Comparison of ENCODE assay signal across 14 cellular contexts in genomic region chr10:59891349-59891748, GRCh38. TPM values are rescaled to one million over a fixed set of nuclear protein-coding genes. Genes with fewer than 3 reads are reported as not detected.
DNase-seq lines count a peak whose midpoint lies in the region; ATAC-seq, FAIRE-seq and TF ChIP-seq lines count a peak whose summit lies in the region.
"Had no signal": no experiment of that assay in that cellular context is flagged by ENCODE, and none has a peak within 500 bp of the region (broad histone marks: within the 10 kb centered on the region; RNA-seq: fewer than 3 reads in every experiment).

No MANE protein-coding gene starts in this region.

- DNase-seq in GM18507 (ENCODE audit: extremely low spot score, insufficient read length, low read depth) (no peak), epithelial cell of esophagus (ENCODE audit: low read depth) (peak; percentile 38), kidney (no peak), ascending aorta (ENCODE audit: low spot score in 2 of 2) (no peak), SJCRH30 (no peak)
- DNase-seq: amygdala, NCI-H1048, NCI-H510A treated with DMSO at 0.1 percent for 48 hours had no signal

- H3K4me3 ChIP-seq in epithelial cell of esophagus (ENCODE audit: low read length) (no peak overlapping the region), kidney (ENCODE audit: low read length in 2 of 2) (no peak overlapping the region), ascending aorta (no peak overlapping the region), SJCRH30 (no peak overlapping the region)
- H3K4me3 ChIP-seq: BLaER1, right atrium auricular region had no signal

- FAIRE-seq in GM18507 (lab: Jason Lieb, UNC) (peak; percentile 12), kidney (lab: Jason Lieb, UNC) (no peak)
- FAIRE-seq: TTC549 had no signal

- peaks cover 17 to 36% of the 10 kb centered on the region in 2 donors for H3K4me1 ChIP-seq in kidney (ENCODE audit: control insufficient read depth in 1 of 2, insufficient read depth in 1 of 2, low read depth in 1 of 2, low read length in 2 of 2)
- peaks cover 28 to 66% of the 10 kb centered on the region in 2 donors for H3K4me1 ChIP-seq in ascending aorta
- no peaks in the 10 kb centered on the region for H3K4me1 ChIP-seq in SJCRH30

- intact Hi-C loops in kidney (cut with DNase I): no loop called here
- intact Hi-C loops in ascending aorta (cut with DNase I): no loop called here

- peak; percentile 65 for ATAC-seq in GM21515 (IDR thresholded peaks at IDR 0.05; ENCODE audit: unreplicated experiment)
- ATAC-seq in HG03175 (IDR thresholded peaks at IDR 0.05; ENCODE audit: unreplicated experiment): peak; percentile 34
- no peak for ATAC-seq in GM21723 (IDR thresholded peaks at IDR 0.05; ENCODE audit: unreplicated experiment)

- TF ChIP-seq CTCF in epithelial cell of esophagus (IDR thresholded peaks at IDR 0.05; ENCODE audit: insufficient read depth, low read depth, low read length, missing control alignments) (no peak), kidney (IDR thresholded peaks at IDR 0.05; ENCODE audit: borderline replicate concordance, extremely low read depth, insufficient read depth) (no peak), ascending aorta (IDR thresholded peaks at IDR 0.05) (no peak)

- no peaks in the 10 kb centered on the region for H3K9me3 ChIP-seq in kidney (ENCODE audit: control insufficient read depth in 1 of 2, low read length in 2 of 2)
- no peaks in the 10 kb centered on the region for H3K9me3 ChIP-seq in ascending aorta
- no peaks in the 10 kb centered on the region for H3K9me3 ChIP-seq in SJCRH30 (replicated peaks)
- H3K9me3 ChIP-seq: BLaER1, right atrium auricular region had no signal

- no peak overlapping the region for H3K9ac ChIP-seq in kidney (ENCODE audit: low read length in 2 of 2)
- H3K9ac ChIP-seq: BLaER1 had no signal

- H3K27me3 ChIP-seq in ascending aorta (no peaks in the 10 kb centered on the region), SJCRH30 (no peaks in the 10 kb centered on the region)
- H3K27me3 ChIP-seq: BLaER1, right atrium auricular region had no signal

- peaks cover 0 to 2% of the 10 kb centered on the region in 2 donors for H3K36me3 ChIP-seq in kidney (ENCODE audit: control insufficient read depth in 1 of 2, insufficient read depth in 2 of 2, low read length in 2 of 2)
- H3K36me3 ChIP-seq in ascending aorta: peaks cover 8 to 13% of the 10 kb centered on the region in 2 donors
- no peaks in the 10 kb centered on the region for H3K36me3 ChIP-seq in SJCRH30
- H3K36me3 ChIP-seq: right atrium auricular region had no signal

- no peak overlapping the region for H3K27ac ChIP-seq in kidney (ENCODE audit: low read depth in 2 of 2, low read length in 2 of 2)
- H3K27ac ChIP-seq in ascending aorta: peak overlapping the region in 1 of 2 donors; percentile 72
- H3K27ac ChIP-seq in SJCRH30: no peak overlapping the region
- H3K27ac ChIP-seq: BLaER1, right atrium auricular region had no signal

RNA-seq across cellular contexts. Expression of gene CCDC6, which starts 15.0 kb away (rescaled TPM):
- total RNA-seq in kidney (47.0 TPM), ascending aorta (21.1 TPM)
- 15.5 TPM for polyA plus RNA-seq in kidney (ENCODE audit: insufficient read depth, low read depth, low replicate concordance)
- total RNA-seq in SJCRH30 (2014; rRNA removed; shearing (Covaris generic)): 18.2 and 19.1 TPM in 2 replicates
